ENCODE assay signal across 20 cellular contexts in genomic region chr16:69467531-69468204, GRCh38.
"Had no signal": no experiment of that assay in that cellular context is flagged by ENCODE, and none has a peak within 500 bp of the region (broad histone marks: within the 10 kb centered on the region; RNA-seq: fewer than 3 reads in every experiment).

No MANE protein-coding gene starts in this region.

- H2AFZ ChIP-seq: parathyroid adenoma had no signal

- H3K9me3 ChIP-seq: esophagus muscularis mucosa, gastroesophageal sphincter, heart right ventricle, right lobe of liver, suprapubic skin, transverse colon had no signal

- H3K9ac ChIP-seq: parathyroid adenoma had no signal

- H3K4me3 ChIP-seq: esophagus muscularis mucosa, gastroesophageal sphincter, heart right ventricle, right lobe of liver, suprapubic skin, transverse colon had no signal

- H3K27me3 Mint-ChIP-seq: stimulated activated naive CD8-positive, alpha-beta T cell treated with anti-CD3 and anti-CD28 coated beads, Interleukin-15, amount 100 ng/mL, for 72 hours had no signal

- H3K36me3 ChIP-seq: right lobe of liver had no signal

- H3K79me2 ChIP-seq: parathyroid adenoma had no signal

- H3K27me3 ChIP-seq: esophagus muscularis mucosa, gastroesophageal sphincter, right lobe of liver, suprapubic skin, transverse colon had no signal

- ATAC-seq: gastroesophageal sphincter; heart right ventricle; stimulated activated naive CD8-positive, alpha-beta T cell treated with anti-CD3 and anti-CD28 coated beads, Interleukin-15, amount 100 ng/mL, for 72 hours had no signal

- H3K4me3 Mint-ChIP-seq: nephron had no signal

- H3K9me3 Mint-ChIP-seq: nephron; stimulated activated naive CD8-positive, alpha-beta T cell treated with anti-CD3 and anti-CD28 coated beads, Interleukin-15, amount 100 ng/mL, for 72 hours had no signal

- H3K27ac ChIP-seq: esophagus muscularis mucosa, gastroesophageal sphincter, heart right ventricle, right lobe of liver, suprapubic skin, transverse colon had no signal

- DNase-seq: activated CD4-positive, alpha-beta T cell treated with anti-CD3 and anti-CD28 coated beads, Interleukin-2, amount 50 U/mL, for 48 hours; activated CD4-positive, CD25-positive, alpha-beta regulatory T cell treated with anti-CD3 and anti-CD28 coated beads, Interleukin-2, amount 50 U/mL, for 72 hours; activated naive CD4-positive, alpha-beta T cell treated with anti-CD3 and anti-CD28 coated beads, Interleukin-2, amount 50 U/mL, for 16 hours; dermis blood vessel endothelial cell; effector memory CD4-positive, alpha-beta T cell; heart right ventricle; mesendoderm; right lobe of liver; small intestine; stimulated activated CD4-positive, alpha-beta T cell treated with anti-CD3 and anti-CD28 coated beads, Interleukin-15, amount 100 ng/mL, for 24 hours; stimulated activated CD4-positive, alpha-beta T cell treated with anti-CD3 and anti-CD28 coated beads, Interleukin-2, amount 100 ng/mL, for 48 hours; stimulated activated naive CD8-positive, alpha-beta T cell treated with anti-CD3 and anti-CD28 coated beads, Interleukin-15, amount 100 ng/mL, for 72 hours; T-helper 1 cell; T1000; transverse colon had no signal

- H3K27ac Mint-ChIP-seq: stimulated activated naive CD8-positive, alpha-beta T cell treated with anti-CD3 and anti-CD28 coated beads, Interleukin-15, amount 100 ng/mL, for 72 hours had no signal
